ENCODE assay signal across 1 cellular context in genomic region chr3:58521002-58521670, GRCh38.
TF ChIP-seq lines count a peak whose summit lies in the region.

No MANE protein-coding gene starts in this region.

TF ChIP-seq in HepG2, 621 proteins besides CTCF, POLR2A, EP300 and RAD21 (continues in another document):
- peak; percentile 80; the same call in 1 of the 2 replicates for TF ChIP-seq ZNF772 (CRISPR knock-in tag; IDR thresholded peaks at IDR 0.05)
- no peak for TF ChIP-seq ZBTB42 (CRISPR knock-in tag; IDR thresholded peaks at IDR 0.05)
- peak; percentile 70; the same call in 1 of the 2 replicates for TF ChIP-seq ZNF709 (CRISPR knock-in tag; IDR thresholded peaks at IDR 0.05)
- TF ChIP-seq LRRFIP1 (CRISPR knock-in tag; conservative IDR thresholded peaks at IDR 0.05), result no peak
- TF ChIP-seq FIP1L1 (IDR thresholded peaks at IDR 0.05; ENCODE audit: borderline replicate concordance, insufficient read depth, low read depth, low read length), result no peak
- TF ChIP-seq FOXM1 (CRISPR knock-in tag; IDR thresholded peaks at IDR 0.05), result no peak
- TF ChIP-seq NKX3-1 (CRISPR knock-in tag; IDR thresholded peaks at IDR 0.05), result 0 out of 2 replicates have a peak, but pooled peaks have one; percentile 49
- TF ChIP-seq IKZF1 (IDR thresholded peaks at IDR 0.05), result no peak
- peak; percentile 84 for TF ChIP-seq ZNF607 (CRISPR knock-in tag; IDR thresholded peaks at IDR 0.05; ENCODE audit: borderline replicate concordance)
- TF ChIP-seq ZNF260 (CRISPR knock-in tag; IDR thresholded peaks at IDR 0.05; ENCODE audit: borderline replicate concordance, low read depth), result no peak
- TF ChIP-seq ZSCAN9 (CRISPR knock-in tag; IDR thresholded peaks at IDR 0.05; ENCODE audit: borderline replicate concordance), result peak; percentile 88
- TF ChIP-seq ZNF761 (CRISPR knock-in tag; conservative IDR thresholded peaks at IDR 0.05), result peak; percentile 73; the same call in 1 of the 2 replicates
- peak; percentile 93 for TF ChIP-seq ZNF724P (CRISPR knock-in tag; IDR thresholded peaks at IDR 0.05; ENCODE audit: borderline replicate concordance)
- no peak for TF ChIP-seq ZNF280D (CRISPR knock-in tag; IDR thresholded peaks at IDR 0.05)
- TF ChIP-seq CBX2 (IDR thresholded peaks at IDR 0.05; ENCODE audit: low read depth, low read length), result no peak
- 0 out of 2 replicates have a peak, but pooled peaks have one; percentile 58 for TF ChIP-seq CBX2 (CRISPR knock-in tag; IDR thresholded peaks at IDR 0.05; ENCODE audit: low read depth)
- no peak for TF ChIP-seq FOXJ3 (CRISPR knock-in tag; IDR thresholded peaks at IDR 0.05; ENCODE audit: borderline replicate concordance)
- no peak for TF ChIP-seq SATB2 (CRISPR knock-in tag; IDR thresholded peaks at IDR 0.05)
- 0 out of 2 replicates have a peak, but pooled peaks have one; percentile 34 for TF ChIP-seq ZBTB25 (CRISPR knock-in tag; IDR thresholded peaks at IDR 0.05)
- no peak for TF ChIP-seq CREB3 (CRISPR knock-in tag; IDR thresholded peaks at IDR 0.05)
- TF ChIP-seq REL (CRISPR knock-in tag; conservative IDR thresholded peaks at IDR 0.05), result no peak
- TF ChIP-seq SETDB1 (CRISPR knock-in tag; IDR thresholded peaks at IDR 0.05; ENCODE audit: borderline replicate concordance), result no peak
- TF ChIP-seq IRX3 (CRISPR knock-in tag; IDR thresholded peaks at IDR 0.05; ENCODE audit: borderline replicate concordance, low read depth), result no peak
- TF ChIP-seq MXD3 (CRISPR knock-in tag; IDR thresholded peaks at IDR 0.05), result peak; percentile 87; the same call in 1 of the 2 replicates
- no peak for TF ChIP-seq ZMAT5 (CRISPR knock-in tag; IDR thresholded peaks at IDR 0.05; ENCODE audit: borderline replicate concordance, low read depth)
- TF ChIP-seq PBX3 (CRISPR knock-in tag; IDR thresholded peaks at IDR 0.05; ENCODE audit: borderline replicate concordance), result no peak
- TF ChIP-seq ZNF296 (CRISPR knock-in tag; conservative IDR thresholded peaks at IDR 0.05), result no peak; the same call in 1 of the 2 replicates
- TF ChIP-seq ZKSCAN1 (IDR thresholded peaks at IDR 0.05; ENCODE audit: low read length), result no peak
- peak; percentile 47; the same call in 1 of the 2 replicates for TF ChIP-seq SIX4 (CRISPR knock-in tag; IDR thresholded peaks at IDR 0.05)
- TF ChIP-seq ATF1 (CRISPR knock-in tag; IDR thresholded peaks at IDR 0.05), result no peak
- no peak for TF ChIP-seq HNRNPL (IDR thresholded peaks at IDR 0.05; ENCODE audit: low read depth, low read length)
- no peak for TF ChIP-seq GPBP1L1 (CRISPR knock-in tag; IDR thresholded peaks at IDR 0.05)
- no peak for TF ChIP-seq ZNF614 (CRISPR knock-in tag; IDR thresholded peaks at IDR 0.05; ENCODE audit: borderline replicate concordance)
- TF ChIP-seq MEIS1 (CRISPR knock-in tag; IDR thresholded peaks at IDR 0.05; ENCODE audit: borderline replicate concordance), result no peak
- TF ChIP-seq NR2F6 (IDR thresholded peaks at IDR 0.05), result no peak
- peak; percentile 48; the same call in 1 of the 2 replicates for TF ChIP-seq NR2F6 (CRISPR knock-in tag; IDR thresholded peaks at IDR 0.05)
- peak; percentile 65 for TF ChIP-seq PAXIP1 (CRISPR knock-in tag; conservative IDR thresholded peaks at IDR 0.05)
- TF ChIP-seq TOE1 (CRISPR knock-in tag; IDR thresholded peaks at IDR 0.05), result no peak
- TF ChIP-seq ZNF839 (CRISPR knock-in tag; IDR thresholded peaks at IDR 0.05; ENCODE audit: borderline replicate concordance), result no peak
- TF ChIP-seq SRY (CRISPR knock-in tag; IDR thresholded peaks at IDR 0.05), result 0 out of 2 replicates have a peak, but pooled peaks have one; percentile 73
- TF ChIP-seq ZSCAN21 (CRISPR knock-in tag; IDR thresholded peaks at IDR 0.05; ENCODE audit: borderline replicate concordance), result no peak
- no peak for TF ChIP-seq MATR3 (CRISPR knock-in tag; IDR thresholded peaks at IDR 0.05)
- TF ChIP-seq ZNF549 (CRISPR knock-in tag; IDR thresholded peaks at IDR 0.05), result no peak
- peak; percentile 67 for TF ChIP-seq ZFX (CRISPR knock-in tag; IDR thresholded peaks at IDR 0.05; ENCODE audit: low read depth)
- TF ChIP-seq ZNF383 (CRISPR knock-in tag; IDR thresholded peaks at IDR 0.05; ENCODE audit: borderline replicate concordance), result no peak
- TF ChIP-seq ZFP37 (CRISPR knock-in tag; IDR thresholded peaks at IDR 0.05; ENCODE audit: borderline replicate concordance), result peak; percentile 68; the same call in 1 of the 2 replicates
- no peak for TF ChIP-seq HMG20A (CRISPR knock-in tag; IDR thresholded peaks at IDR 0.05; ENCODE audit: borderline replicate concordance)
- no peak for TF ChIP-seq ZNF44 (CRISPR knock-in tag; IDR thresholded peaks at IDR 0.05)
- TF ChIP-seq ZNF580 (CRISPR knock-in tag; IDR thresholded peaks at IDR 0.05; ENCODE audit: borderline replicate concordance, low read depth), result peak; percentile 67; the same call in 1 of the 2 replicates
- no peak for TF ChIP-seq ZBTB49 (CRISPR knock-in tag; IDR thresholded peaks at IDR 0.05; ENCODE audit: borderline replicate concordance)
